In the genomic region with DNA sequence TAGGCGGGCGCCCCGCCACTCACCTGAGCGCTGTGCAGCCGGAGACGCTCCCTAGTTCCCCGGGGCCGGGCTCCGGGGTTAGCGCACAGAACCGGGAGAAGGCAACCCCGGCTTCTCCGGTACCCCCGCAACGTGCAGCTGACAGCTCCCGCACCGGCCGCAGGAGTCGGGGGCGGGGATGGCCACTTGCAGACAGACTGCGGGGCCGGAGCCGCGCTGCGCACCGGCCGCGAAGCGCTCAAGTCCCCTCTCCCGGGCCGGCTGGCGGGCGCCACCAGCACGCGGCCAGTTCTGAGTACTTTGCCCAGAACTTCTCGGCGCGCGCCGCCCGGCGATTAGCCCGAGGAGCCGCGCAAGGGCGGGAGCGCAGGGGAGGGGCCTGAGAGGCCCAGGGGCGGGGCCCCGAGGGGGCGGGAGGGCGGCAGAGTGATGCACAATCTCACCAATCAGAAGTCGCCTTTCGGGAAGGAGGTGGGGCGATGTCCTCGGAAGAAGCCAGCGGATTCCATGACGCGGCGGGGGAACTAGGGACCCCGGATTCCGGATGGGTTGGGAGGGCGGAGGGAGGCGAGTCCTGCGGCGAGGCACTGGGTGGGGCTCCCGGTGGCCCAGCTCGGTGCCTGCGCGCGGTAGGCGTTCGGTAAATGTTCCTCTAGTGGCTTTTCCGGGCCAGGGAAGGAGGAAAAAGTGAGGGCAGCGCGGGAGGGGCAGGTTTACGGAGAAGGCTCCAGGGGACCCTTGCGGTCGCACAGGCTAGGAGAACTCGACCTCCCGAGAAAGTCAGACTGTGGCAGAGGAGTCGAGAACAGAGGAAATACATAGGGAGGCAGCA, we compare ENCODE assay signal across 1 cellular context.
A peak's percentile ranks its signal among the peaks of the same experiment; 100 is the strongest.
TF ChIP-seq lines count a peak whose summit lies in the region.

TSS of gene OSBPL3 (minus strand) at position 316 of the 832 bp plus-strand sequence. CDS start 87,706 bp downstream, outside the sequence.

TF ChIP-seq in HepG2, 621 proteins besides CTCF, POLR2A, EP300 and RAD21 (continued from another document and continues in another):
- TF ChIP-seq MYPOP (CRISPR knock-in tag; IDR thresholded peaks at IDR 0.05): peak; percentile 89
- no peak for TF ChIP-seq MNT (IDR thresholded peaks at IDR 0.05)
- no peak for TF ChIP-seq TCF7 (IDR thresholded peaks at IDR 0.05; ENCODE audit: low read depth)
- TF ChIP-seq, protein P1, sequence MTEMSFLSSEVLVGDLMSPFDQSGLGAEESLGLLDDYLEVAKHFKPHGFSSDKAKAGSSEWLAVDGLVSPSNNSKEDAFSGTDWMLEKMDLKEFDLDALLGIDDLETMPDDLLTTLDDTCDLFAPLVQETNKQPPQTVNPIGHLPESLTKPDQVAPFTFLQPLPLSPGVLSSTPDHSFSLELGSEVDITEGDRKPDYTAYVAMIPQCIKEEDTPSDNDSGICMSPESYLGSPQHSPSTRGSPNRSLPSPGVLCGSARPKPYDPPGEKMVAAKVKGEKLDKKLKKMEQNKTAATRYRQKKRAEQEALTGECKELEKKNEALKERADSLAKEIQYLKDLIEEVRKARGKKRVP (CRISPR knock-in tag; IDR thresholded peaks at IDR 0.05): peak in 1 of 2 experiments; percentile 32; a peak in 2 of 4 replicates
- TF ChIP-seq JUNB (CRISPR knock-in tag; IDR thresholded peaks at IDR 0.05; ENCODE audit: borderline replicate concordance): no peak
- TF ChIP-seq SRSF1 (optimal IDR thresholded peaks at IDR 0.05; ENCODE audit: low read depth, low read length): peak; percentile 66
- TF ChIP-seq RFX3 (CRISPR knock-in tag; IDR thresholded peaks at IDR 0.05): no peak
- no peak for TF ChIP-seq ZNF816 (CRISPR knock-in tag; IDR thresholded peaks at IDR 0.05; ENCODE audit: borderline replicate concordance)
- TF ChIP-seq AHDC1 (CRISPR knock-in tag; IDR thresholded peaks at IDR 0.05; ENCODE audit: borderline replicate concordance): no peak
- TF ChIP-seq CREBL2 (CRISPR knock-in tag; IDR thresholded peaks at IDR 0.05; ENCODE audit: borderline replicate concordance): no peak
- no peak for TF ChIP-seq RFX1 (IDR thresholded peaks at IDR 0.05)
- TF ChIP-seq ZNF720 (CRISPR knock-in tag; IDR thresholded peaks at IDR 0.05): no peak
- peak; percentile 24; the same call in 1 of the 2 replicates for TF ChIP-seq ZNF773 (CRISPR knock-in tag; IDR thresholded peaks at IDR 0.05; ENCODE audit: borderline replicate concordance)
- TF ChIP-seq ZNF546 (CRISPR knock-in tag; conservative IDR thresholded peaks at IDR 0.05): peak; percentile 60; the same call in 1 of the 2 replicates
- peak; percentile 54; the same call in 1 of the 2 replicates for TF ChIP-seq SP5 (CRISPR knock-in tag; IDR thresholded peaks at IDR 0.05; ENCODE audit: borderline replicate concordance, low read depth)
- TF ChIP-seq TOE1 (CRISPR knock-in tag; IDR thresholded peaks at IDR 0.05): no peak
- TF ChIP-seq, protein P2, sequence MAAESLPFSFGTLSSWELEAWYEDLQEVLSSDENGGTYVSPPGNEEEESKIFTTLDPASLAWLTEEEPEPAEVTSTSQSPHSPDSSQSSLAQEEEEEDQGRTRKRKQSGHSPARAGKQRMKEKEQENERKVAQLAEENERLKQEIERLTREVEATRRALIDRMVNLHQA (CRISPR knock-in tag; IDR thresholded peaks at IDR 0.05): no peak
- TF ChIP-seq IRX3 (CRISPR knock-in tag; IDR thresholded peaks at IDR 0.05; ENCODE audit: borderline replicate concordance, low read depth): peak; percentile 55; the same call in 1 of the 2 replicates
- no peak for TF ChIP-seq ZFP36L2 (CRISPR knock-in tag; IDR thresholded peaks at IDR 0.05)
- TF ChIP-seq, protein P3, sequence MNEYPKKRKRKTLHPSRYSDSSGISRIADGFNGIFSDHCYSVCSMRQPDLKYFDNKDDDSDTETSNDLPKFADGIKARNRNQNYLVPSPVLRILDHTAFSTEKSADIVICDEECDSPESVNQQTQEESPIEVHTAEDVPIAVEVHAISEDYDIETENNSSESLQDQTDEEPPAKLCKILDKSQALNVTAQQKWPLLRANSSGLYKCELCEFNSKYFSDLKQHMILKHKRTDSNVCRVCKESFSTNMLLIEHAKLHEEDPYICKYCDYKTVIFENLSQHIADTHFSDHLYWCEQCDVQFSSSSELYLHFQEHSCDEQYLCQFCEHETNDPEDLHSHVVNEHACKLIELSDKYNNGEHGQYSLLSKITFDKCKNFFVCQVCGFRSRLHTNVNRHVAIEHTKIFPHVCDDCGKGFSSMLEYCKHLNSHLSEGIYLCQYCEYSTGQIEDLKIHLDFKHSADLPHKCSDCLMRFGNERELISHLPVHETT (CRISPR knock-in tag; conservative IDR thresholded peaks at IDR 0.05): peak; percentile 90
- TF ChIP-seq CAMTA2 (CRISPR knock-in tag; IDR thresholded peaks at IDR 0.05; ENCODE audit: borderline replicate concordance): 0 out of 2 replicates have a peak, but pooled peaks have one; percentile 13
- TF ChIP-seq IKZF5 (CRISPR knock-in tag; IDR thresholded peaks at IDR 0.05): peak; percentile 31; the same call in 1 of the 2 replicates
- TF ChIP-seq ZNF256 (CRISPR knock-in tag; conservative IDR thresholded peaks at IDR 0.05): no peak
- no peak for TF ChIP-seq ZNF468 (CRISPR knock-in tag; IDR thresholded peaks at IDR 0.05)
- TF ChIP-seq, protein P4, sequence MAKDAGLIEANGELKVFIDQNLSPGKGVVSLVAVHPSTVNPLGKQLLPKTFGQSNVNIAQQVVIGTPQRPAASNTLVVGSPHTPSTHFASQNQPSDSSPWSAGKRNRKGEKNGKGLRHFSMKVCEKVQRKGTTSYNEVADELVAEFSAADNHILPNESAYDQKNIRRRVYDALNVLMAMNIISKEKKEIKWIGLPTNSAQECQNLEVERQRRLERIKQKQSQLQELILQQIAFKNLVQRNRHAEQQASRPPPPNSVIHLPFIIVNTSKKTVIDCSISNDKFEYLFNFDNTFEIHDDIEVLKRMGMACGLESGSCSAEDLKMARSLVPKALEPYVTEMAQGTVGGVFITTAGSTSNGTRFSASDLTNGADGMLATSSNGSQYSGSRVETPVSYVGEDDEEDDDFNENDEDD (CRISPR knock-in tag; IDR thresholded peaks at IDR 0.05; ENCODE audit: borderline replicate concordance): peak; percentile 83; the same call in 1 of the 2 replicates
- no peak for TF ChIP-seq HES4 (CRISPR knock-in tag; IDR thresholded peaks at IDR 0.05; ENCODE audit: borderline replicate concordance)
- peak; percentile 32; the same call in 1 of the 2 replicates for TF ChIP-seq SNAPC5 (CRISPR knock-in tag; IDR thresholded peaks at IDR 0.05; ENCODE audit: borderline replicate concordance)
- TF ChIP-seq, protein P5, sequence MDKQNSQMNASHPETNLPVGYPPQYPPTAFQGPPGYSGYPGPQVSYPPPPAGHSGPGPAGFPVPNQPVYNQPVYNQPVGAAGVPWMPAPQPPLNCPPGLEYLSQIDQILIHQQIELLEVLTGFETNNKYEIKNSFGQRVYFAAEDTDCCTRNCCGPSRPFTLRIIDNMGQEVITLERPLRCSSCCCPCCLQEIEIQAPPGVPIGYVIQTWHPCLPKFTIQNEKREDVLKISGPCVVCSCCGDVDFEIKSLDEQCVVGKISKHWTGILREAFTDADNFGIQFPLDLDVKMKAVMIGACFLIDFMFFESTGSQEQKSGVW (CRISPR knock-in tag; IDR thresholded peaks at IDR 0.05; ENCODE audit: borderline replicate concordance): no peak
- TF ChIP-seq ZNF569 (CRISPR knock-in tag; IDR thresholded peaks at IDR 0.05; ENCODE audit: borderline replicate concordance): no peak
- TF ChIP-seq ZNF253 (CRISPR knock-in tag; IDR thresholded peaks at IDR 0.05; ENCODE audit: borderline replicate concordance): no peak
- no peak for TF ChIP-seq ZNF383 (CRISPR knock-in tag; IDR thresholded peaks at IDR 0.05; ENCODE audit: borderline replicate concordance)
- TF ChIP-seq PRPF4 (IDR thresholded peaks at IDR 0.05; ENCODE audit: low read depth, low read length, poor library complexity, severe bottlenecking): no peak
- TF ChIP-seq RARA (CRISPR knock-in tag; IDR thresholded peaks at IDR 0.05): 0 out of 2 replicates have a peak, but pooled peaks have one; percentile 5
- TF ChIP-seq HNRNPL (IDR thresholded peaks at IDR 0.05; ENCODE audit: low read depth, low read length): no peak
- TF ChIP-seq ZNF3 (CRISPR knock-in tag; IDR thresholded peaks at IDR 0.05): no peak
- TF ChIP-seq, protein P6, sequence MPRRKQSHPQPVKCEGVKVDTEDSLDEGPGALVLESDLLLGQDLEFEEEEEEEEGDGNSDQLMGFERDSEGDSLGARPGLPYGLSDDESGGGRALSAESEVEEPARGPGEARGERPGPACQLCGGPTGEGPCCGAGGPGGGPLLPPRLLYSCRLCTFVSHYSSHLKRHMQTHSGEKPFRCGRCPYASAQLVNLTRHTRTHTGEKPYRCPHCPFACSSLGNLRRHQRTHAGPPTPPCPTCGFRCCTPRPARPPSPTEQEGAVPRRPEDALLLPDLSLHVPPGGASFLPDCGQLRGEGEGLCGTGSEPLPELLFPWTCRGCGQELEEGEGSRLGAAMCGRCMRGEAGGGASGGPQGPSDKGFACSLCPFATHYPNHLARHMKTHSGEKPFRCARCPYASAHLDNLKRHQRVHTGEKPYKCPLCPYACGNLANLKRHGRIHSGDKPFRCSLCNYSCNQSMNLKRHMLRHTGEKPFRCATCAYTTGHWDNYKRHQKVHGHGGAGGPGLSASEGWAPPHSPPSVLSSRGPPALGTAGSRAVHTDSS (CRISPR knock-in tag; conservative IDR thresholded peaks at IDR 0.05): no peak
- no peak for TF ChIP-seq HCFC1 (IDR thresholded peaks at IDR 0.05; ENCODE audit: low read depth, low read length)
- 0 out of 2 replicates have a peak, but pooled peaks have one; percentile 28 for TF ChIP-seq HNF4A (CRISPR knock-in tag; IDR thresholded peaks at IDR 0.05)
